In the genomic region with DNA sequence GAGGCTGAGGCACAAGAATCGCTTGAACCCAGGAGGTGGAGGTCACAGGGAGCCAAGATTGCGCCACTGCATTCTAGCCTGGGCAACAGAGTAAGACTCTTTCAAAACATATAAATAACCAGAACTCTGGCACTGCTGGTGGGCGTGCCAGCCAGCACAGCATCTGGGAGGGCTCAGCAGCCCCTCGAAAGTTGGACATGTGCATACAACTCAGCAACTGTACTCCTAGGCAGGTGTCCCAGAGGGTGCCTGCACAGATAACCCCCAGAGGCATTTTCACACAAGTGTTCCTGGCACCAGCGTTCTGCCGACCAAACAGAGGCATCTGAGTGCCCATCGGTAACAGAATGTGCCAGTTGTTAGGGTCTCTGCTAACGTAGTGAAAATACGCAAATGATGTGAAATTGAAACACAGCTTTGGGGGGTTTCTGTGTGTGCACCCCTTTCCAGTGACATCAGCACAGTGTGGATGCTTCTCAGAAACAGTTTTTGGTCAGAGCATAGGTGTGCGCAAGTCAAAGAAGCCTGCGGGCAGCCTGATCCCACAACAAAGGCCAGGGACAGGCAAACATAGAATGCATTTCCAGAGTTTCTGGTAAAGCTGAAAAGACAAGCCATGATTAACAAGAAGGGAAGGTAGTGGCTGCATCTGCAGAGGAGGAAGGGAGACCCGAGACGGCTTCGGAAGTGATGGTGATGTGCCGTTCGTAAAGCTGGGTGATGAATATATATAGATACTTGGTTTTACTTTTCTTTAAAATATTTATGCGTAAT, we compare ENCODE assay signal across 11 cellular contexts.
"Had no signal": no experiment of that assay in that cellular context is flagged by ENCODE, and none has a peak within 500 bp of the region (broad histone marks: within the 10 kb centered on the region; RNA-seq: fewer than 3 reads in every experiment).

No MANE protein-coding gene starts in this region.

- H3K36me3 ChIP-seq: cardiac muscle cell, tibial artery, vagina had no signal

- ATAC-seq: activated CD8-positive, alpha-beta T cell treated with anti-CD3 and anti-CD28 coated beads for 36 hours; activated T-helper 17 cell treated with anti-CD3 and anti-CD28 coated beads, Interleukin-2, amount 50 U/mL, for 72 hours; esophagus mucosa; stimulated activated naive B cell treated with anti-CD40 and anti-IgM and Interleukin-4, amounts not matched to agents 10 μg/mL and 1 μg/mL and 100 μg/mL, for 72 hours had no signal

- H3K4me3 ChIP-seq: cardiac muscle cell, tibial artery, vagina had no signal

- DNase-seq: activated CD4-positive, alpha-beta T cell treated with anti-CD3 and anti-CD28 coated beads for 1 hour; activated CD8-positive, alpha-beta T cell treated with anti-CD3 and anti-CD28 coated beads for 36 hours; activated naive CD4-positive, alpha-beta T cell treated with anti-CD3 and anti-CD28 coated beads, Interleukin-2, amount 50 U/mL, for 16 hours; naive B cell; stimulated activated naive B cell treated with anti-CD40 and anti-IgM and Interleukin-4, amounts not matched to agents 10 μg/mL and 1 μg/mL and 100 μg/mL, for 72 hours had no signal

- H3K27ac ChIP-seq: cardiac muscle cell, parathyroid adenoma, tibial artery, vagina had no signal

- H3K27me3 ChIP-seq: cardiac muscle cell, vagina had no signal

- H3K4me1 ChIP-seq: parathyroid adenoma, tibial artery, vagina had no signal

- H3K9me3 ChIP-seq: tibial artery, vagina had no signal
